9 cellular contexts compared by ENCODE assay signal in genomic region chr2:106470658-106471057, GRCh38. TPM values are rescaled to one million over a fixed set of nuclear protein-coding genes. Genes with fewer than 3 reads are reported as not detected.
DNase-seq lines count a peak whose midpoint lies in the region; ATAC-seq and TF ChIP-seq lines count a peak whose summit lies in the region.
"Not testable (repeated sequence)": the region's sequence is repeated elsewhere in the genome, so short reads cannot be mapped to it uniquely, and the experiment has no call there.
"Had no signal": no experiment of that assay in that cellular context is flagged by ENCODE, and none has a peak within 500 bp of the region (broad histone marks: within the 10 kb centered on the region; RNA-seq: fewer than 3 reads in every experiment).

No MANE protein-coding gene starts in this region.

- peak; percentile 58 for ATAC-seq in HG02798 (IDR thresholded peaks at IDR 0.05; ENCODE audit: poor library complexity, unreplicated experiment)
- ATAC-seq in left ventricle myocardium superior: peak; percentile 49

- H3K9me3 Mint-ChIP-seq in CD14-positive monocyte; chondrocyte (ENCODE audit: low read depth): not testable (repeated sequence)

- H3K9me3 ChIP-seq in parathyroid adenoma (ENCODE audit: control insufficient read depth, low read length): not testable (repeated sequence)

- not testable (repeated sequence) for H3K9ac ChIP-seq in parathyroid adenoma

- H3K27me3 ChIP-seq in parathyroid adenoma (ENCODE audit: control insufficient read depth, insufficient read depth, low read length): not testable (repeated sequence)

- H3K79me2 ChIP-seq in parathyroid adenoma: not testable (repeated sequence)

- H3K36me3 ChIP-seq in parathyroid adenoma (ENCODE audit: control insufficient read depth, insufficient read depth, low read length): not testable (repeated sequence)

- not testable (repeated sequence) for H2AFZ ChIP-seq in parathyroid adenoma

- not testable (repeated sequence) for H3K4me3 Mint-ChIP-seq in CD14-positive monocyte; chondrocyte (ENCODE audit: unreplicated experiment)

- not testable (repeated sequence) for H3K27ac ChIP-seq in parathyroid adenoma

- H3K4me3 ChIP-seq in parathyroid adenoma (ENCODE audit: low read depth, low read length): not testable (repeated sequence)

- not testable (repeated sequence) for H3K36me3 Mint-ChIP-seq in CD14-positive monocyte; chondrocyte (ENCODE audit: low read depth)

- peak; percentile 50 for TF ChIP-seq CTCF in CD14-positive monocyte (IDR thresholded peaks at IDR 0.05)
- TF ChIP-seq CTCF in chondrocyte (IDR thresholded peaks at IDR 0.05): peak; percentile 71
- peak; percentile 35 for TF ChIP-seq CTCF in parathyroid adenoma (IDR thresholded peaks at IDR 0.05)

- not testable (repeated sequence) for H3K27ac Mint-ChIP-seq in CD14-positive monocyte; chondrocyte (ENCODE audit: unreplicated experiment)

- not testable (repeated sequence) for H3K4me2 ChIP-seq in parathyroid adenoma (ENCODE audit: low read length)

- H3K27me3 Mint-ChIP-seq in CD14-positive monocyte (ENCODE audit: low read depth in 3 of 3); chondrocyte (ENCODE audit: low read depth): not testable (repeated sequence)

- intact Hi-C loops in CD14-positive monocyte (cut with micrococcal nuclease); left ventricle myocardium superior (cut with micrococcal nuclease): not testable (repeated sequence)

- H3K4me1 Mint-ChIP-seq in CD14-positive monocyte; chondrocyte (ENCODE audit: low read depth): not testable (repeated sequence)

- DNase-seq in CD14-positive monocyte (ENCODE audit: low spot score) (peak; percentile 47), T-helper 22 cell (ENCODE audit: low read depth) (peak; percentile 6), activated T-cell treated with anti-CD3 and anti-CD28 coated beads for 48 hours (ENCODE audit: low read depth) (peak; percentile 20)
- DNase-seq in chondrocyte (ENCODE audit: low spot score); left ventricle myocardium superior: not testable (repeated sequence)
- DNase-seq in stimulated activated CD8-positive, alpha-beta memory T cell treated with anti-CD3 and anti-CD28 coated beads, Interleukin-4, amount 100 ng/mL, for 4 hours (ENCODE audit: low read depth in 2 of 2, low spot score in 1 of 2): peak; percentile 12 to 27

- not testable (repeated sequence) for H3K4me1 ChIP-seq in parathyroid adenoma

RNA-seq across cellular contexts. Expression of gene RGPD3, which starts 2.4 kb away (rescaled TPM):
- polyA plus RNA-seq in CD14-positive monocyte: not detected
- total RNA-seq in chondrocyte: 0.07 to 0.10 TPM in 2 of 3 replicates, not detected in the other
- not detected for total RNA-seq in left ventricle myocardium superior

RNA-seq across cellular contexts. Expression of gene CD8B2, which starts 16.5 kb away (rescaled TPM):
- under 1 TPM in 1 of 2 donors, not detected in 1; 0.04 TPM for polyA plus RNA-seq in CD14-positive monocyte
- total RNA-seq in chondrocyte (not detected in 3 replicates), left ventricle myocardium superior (not detected)
- total RNA-seq: esophagus mucosa had no signal
